ENCODE assay signal across 8 cellular contexts in the genomic region with DNA sequence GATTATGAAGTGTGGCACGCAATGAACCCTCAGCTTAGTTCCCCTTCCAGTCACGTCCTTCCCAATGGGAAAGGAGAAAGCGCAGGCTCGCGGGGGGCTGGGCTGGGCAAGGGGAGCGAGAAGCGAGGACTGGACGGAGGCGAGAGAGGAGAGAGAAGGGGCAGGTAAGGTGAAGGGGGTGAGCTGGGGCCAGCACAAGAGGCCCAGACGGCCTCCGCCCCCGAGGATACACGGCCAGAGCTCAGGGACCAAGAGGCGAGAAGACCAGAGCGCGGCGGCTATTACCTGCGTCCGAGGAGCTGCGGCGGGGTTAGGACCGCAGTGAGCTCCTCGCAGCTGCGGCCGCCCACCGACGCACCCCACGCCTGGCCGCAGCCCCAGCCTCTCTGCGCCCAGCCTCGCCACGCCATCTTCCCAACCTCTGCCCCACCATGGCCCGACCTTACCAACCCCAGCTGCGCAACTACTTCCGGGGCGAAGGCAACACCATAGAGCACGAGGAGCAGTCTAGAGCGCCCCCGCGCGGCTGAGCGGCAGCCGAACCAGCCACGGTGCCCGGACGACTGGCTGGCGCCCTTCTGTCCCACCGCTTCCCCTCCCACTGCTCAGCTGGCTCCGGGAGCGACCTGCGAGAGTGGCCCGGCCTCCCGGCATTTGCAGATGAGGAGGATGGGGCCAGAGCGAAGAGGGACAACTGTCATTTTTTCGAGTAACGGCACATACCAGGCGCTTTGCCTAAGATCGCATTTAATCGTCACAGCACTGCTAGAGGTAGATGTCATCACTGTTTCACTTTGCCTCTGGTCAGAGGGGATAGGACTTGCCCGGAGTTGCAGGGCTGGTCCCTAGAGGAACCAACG. TPM values are rescaled to one million over a fixed set of nuclear protein-coding genes. Genes with fewer than 3 reads are reported as not detected.
DNase-seq lines count a peak whose midpoint lies in the region; ATAC-seq, FAIRE-seq and TF ChIP-seq lines count a peak whose summit lies in the region.

A gene with protein sequence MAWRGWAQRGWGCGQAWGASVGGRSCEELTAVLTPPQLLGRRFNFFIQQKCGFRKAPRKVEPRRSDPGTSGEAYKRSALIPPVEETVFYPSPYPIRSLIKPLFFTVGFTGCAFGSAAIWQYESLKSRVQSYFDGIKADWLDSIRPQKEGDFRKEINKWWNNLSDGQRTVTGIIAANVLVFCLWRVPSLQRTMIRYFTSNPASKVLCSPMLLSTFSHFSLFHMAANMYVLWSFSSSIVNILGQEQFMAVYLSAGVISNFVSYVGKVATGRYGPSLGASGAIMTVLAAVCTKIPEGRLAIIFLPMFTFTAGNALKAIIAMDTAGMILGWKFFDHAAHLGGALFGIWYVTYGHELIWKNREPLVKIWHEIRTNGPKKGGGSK (minus strand): TSS at position 444 of the 860 bp plus-strand sequence. CDS start 34 bp downstream, at position 410.

- 0% methylated on average over 45 to 61 of the region's 61 CpGs for WGBS in psoas muscle, 3 donors

- TF ChIP-seq CTCF in GM13977 (IDR thresholded peaks at IDR 0.05; ENCODE audit: extremely low read depth, insufficient read depth, missing control alignments) (peak; percentile 98), psoas muscle (IDR thresholded peaks at IDR 0.05) (peak; percentile 93)

- H3K4me1 ChIP-seq in psoas muscle, result peaks cover 18% of the 10 kb centered on the region

- DNase-seq in GM13977 (ENCODE audit: low spot score) (peak; percentile 92), NCI-H146 treated with DMSO at 0.1 percent for 48 hours (lab: John Stamatoyannopoulos, UW; ENCODE audit: unreplicated experiment) (peak; percentile 97), amniotic stem cell (lab: John Stamatoyannopoulos, UW) (peak; percentile 47), left ventricle myocardium superior (peak; percentile 98), psoas muscle (peak; percentile 97 to 99), urothelium cell line (ENCODE audit: low spot score) (peak; percentile 97)

- peak; percentile 84 for FAIRE-seq in urothelium cell line (lab: Jason Lieb, UNC)

- peak within 1 kb of the TSS; percentile 91 for H3K4me3 ChIP-seq in psoas muscle

- H3K27ac ChIP-seq in psoas muscle, result peak within 1 kb of the TSS; percentile 82

- intact Hi-C loops in T-helper 1 cell treated with Interleukin-12 subunit alpha and Interleukin-12 subunit beta and Interleukin-4 antibody, amounts not matched to agents 30 ng/mL and 1 ng/mL, for 36 hours (cut with micrococcal nuclease), result loop anchor here (1.0 to 10.0 kb wide), 24 partner anchors 11 to 1610 kb away; a partner anchor contains a TSS
- intact Hi-C loops in left ventricle myocardium superior (cut with micrococcal nuclease), result no loop called here
- intact Hi-C loops in psoas muscle (cut with DNase I), result loop anchor here in 1 of 2 donors (5.0 kb wide), 1 partner anchor 57 kb away; a partner anchor contains a TSS

- no peaks in the 10 kb centered on the region for H3K27me3 ChIP-seq in psoas muscle (ENCODE audit: insufficient read depth in 3 of 3, low read length in 2 of 3)

- H3K36me3 ChIP-seq in psoas muscle (ENCODE audit: insufficient read depth in 1 of 2, low read depth in 1 of 2), result no peaks in the 10 kb centered on the region

- H3K9me3 ChIP-seq in psoas muscle, result no peaks in the 10 kb centered on the region

- in situ Hi-C loops in GM13977 (cut with MboI; ENCODE audit: low pct_unique_long_range_greater_than_20kb, low sequenced_read_pairs, unreplicated experiment), result loop anchor here (25.0 kb wide), 1 partner anchor 353 kb away; a partner anchor contains a TSS

- peak; percentile 98 for ATAC-seq in HG02884 (IDR thresholded peaks at IDR 0.05; ENCODE audit: unreplicated experiment)
- peak; percentile 100 for ATAC-seq in left ventricle myocardium superior
- ATAC-seq in psoas muscle, result peak; percentile 100

RNA-seq across cellular contexts. Expression of the gene that starts here (rescaled TPM):
- 51.4 and 56.0 TPM in 2 replicates for total RNA-seq in T-helper 1 cell treated with Interleukin-12 subunit alpha and Interleukin-12 subunit beta and Interleukin-4 antibody, amounts not matched to agents 30 ng/mL and 1 ng/mL, for 36 hours
- total RNA-seq in left ventricle myocardium superior (58.0 TPM), psoas muscle (10 to 100 TPM; 30.3 to 64.4 (median 50.7) TPM)
- 10 to 100 TPM; 48.4 to 77.1 (median 61.4) TPM for polyA plus RNA-seq in psoas muscle

Comparison
In these comparisons a context has a peak if more than half of its experiments do, and no peak if none do; other contexts are left out.
1. Peak in every context shown above with its lines: DNase-seq, ATAC-seq, H3K4me3 ChIP-seq and H3K27ac ChIP-seq.
2. DNase-seq: peak in every context shown above with its lines; median percentile 98 in left ventricle myocardium superior; 98 in psoas muscle; 97 in NCI-H146 treated with DMSO at 0.1 percent for 48 hours; 97 in urothelium cell line; 92 in GM13977; 47 in amniotic stem cell.